8 cellular contexts compared by ENCODE assay signal in the genomic region with DNA sequence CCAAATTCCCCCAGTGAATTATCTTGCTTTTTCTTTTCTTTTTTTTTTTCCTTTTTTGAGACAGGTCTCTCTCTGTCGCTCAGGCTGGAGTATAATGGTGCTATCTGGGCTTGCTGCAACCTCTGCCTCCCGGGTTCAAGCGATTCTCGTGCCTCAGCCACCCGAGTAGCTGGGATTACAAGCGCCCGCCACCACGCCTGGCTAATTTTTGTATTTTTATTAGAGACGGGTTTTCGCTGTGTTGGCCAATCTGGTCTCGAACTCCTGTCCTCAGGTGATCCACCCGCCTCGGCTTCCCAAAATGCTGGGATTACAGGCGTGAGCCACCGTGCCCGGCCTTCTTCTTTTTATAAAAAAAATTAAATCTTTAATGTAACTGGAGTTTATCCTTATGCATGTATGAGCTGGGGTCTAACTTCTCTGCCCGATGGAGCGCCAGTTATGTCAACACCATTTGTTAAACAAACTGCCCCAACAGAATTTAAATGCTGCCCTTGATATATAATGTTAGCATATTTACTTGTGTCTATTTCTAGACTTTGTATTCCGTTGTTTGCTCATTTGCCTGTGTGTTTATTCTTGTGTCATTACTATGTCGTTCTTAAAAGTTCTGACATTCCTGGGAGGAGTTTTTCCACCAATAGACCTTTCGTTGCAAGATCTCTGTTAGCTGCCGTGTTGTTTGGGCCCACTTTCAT. TPM values are rescaled to one million over a fixed set of nuclear protein-coding genes. Genes with fewer than 3 reads are reported as not detected.
DNase-seq lines count a peak whose midpoint lies in the region; ATAC-seq, FAIRE-seq and TF ChIP-seq lines count a peak whose summit lies in the region.

No MANE protein-coding gene starts in this region.

- intact Hi-C loops in right cardiac atrium (cut with DNase I), result no loop called here

- peak overlapping the region; percentile 64 for H3K4me3 ChIP-seq in A549
- peak overlapping the region; percentile 71 for H3K4me3 ChIP-seq in right cardiac atrium (ENCODE audit: low read length)

- H3K36me3 Mint-ChIP-seq in stimulated activated memory B cell treated with anti-CD40 and anti-IgM and Interleukin-4, amounts not matched to agents 10 μg/mL and 1 μg/mL and 100 μg/mL, for 72 hours, result no peaks in the 10 kb centered on the region

- H3K27me3 ChIP-seq in right cardiac atrium (ENCODE audit: control insufficient read depth, insufficient read depth), result no peaks in the 10 kb centered on the region

- peak overlapping the region; percentile 80 for H3K4me2 ChIP-seq in A549

- no peak for TF ChIP-seq POLR2A in A549 (IDR thresholded peaks at IDR 0.05; ENCODE audit: low read length)

- WGBS in A549 (ENCODE audit: missing lambda C conversion rate), result 23% methylated on average over 22 of the region's 22 CpGs
- 16% methylated on average over 22 of the region's 22 CpGs for WGBS in right cardiac atrium

- no peak for TF ChIP-seq RAD21 in A549 (conservative IDR thresholded peaks at IDR 0.05 in 1 of 2, IDR thresholded peaks at IDR 0.05 in 1 of 2)

- POLR2A ChIA-PET in A549 (lab: Yijun Ruan, JAX), result interaction anchor here (0.6 to 4.6 kb wide), 11 partner anchors 11 to 91 kb away, joined by 3 to 31 read pairs (median 5); a partner anchor contains a TSS

- H3K4me1 ChIP-seq in A549, result peaks cover 19% of the 10 kb centered on the region
- peaks cover 5% of the 10 kb centered on the region for H3K4me1 ChIP-seq in right cardiac atrium (ENCODE audit: control insufficient read depth, insufficient read depth, low read length)

- peak overlapping the region; percentile 78 to 89 for H3K27ac ChIP-seq in A549
- H3K27ac ChIP-seq in right cardiac atrium (ENCODE audit: low read length), result peak overlapping the region; percentile 69

- FAIRE-seq in A549 (lab: Jason Lieb, UNC), result no peak

- no peaks in the 10 kb centered on the region for H3K27me3 Mint-ChIP-seq in stimulated activated memory B cell treated with anti-CD40 and anti-IgM and Interleukin-4, amounts not matched to agents 10 μg/mL and 1 μg/mL and 100 μg/mL, for 72 hours

- H3K9me3 Mint-ChIP-seq in stimulated activated memory B cell treated with anti-CD40 and anti-IgM and Interleukin-4, amounts not matched to agents 10 μg/mL and 1 μg/mL and 100 μg/mL, for 72 hours, result no peaks in the 10 kb centered on the region

- no peak for TF ChIP-seq CTCF in A549 (IDR thresholded peaks at IDR 0.05)

- H3K27ac Mint-ChIP-seq in stimulated activated memory B cell treated with anti-CD40 and anti-IgM and Interleukin-4, amounts not matched to agents 10 μg/mL and 1 μg/mL and 100 μg/mL, for 72 hours, result peak overlapping the region; percentile 93

- CTCF ChIA-PET in A549 (lab: Yijun Ruan, JAX), result interaction anchor here (0.6 to 17.8 kb wide), 11 partner anchors 9 to 930 kb away, joined by 3 to 164 read pairs (median 4); a partner anchor contains a TSS

- peak overlapping the region; percentile 93 for H3K4me3 Mint-ChIP-seq in stimulated activated memory B cell treated with anti-CD40 and anti-IgM and Interleukin-4, amounts not matched to agents 10 μg/mL and 1 μg/mL and 100 μg/mL, for 72 hours

- ATAC-seq in A549 (peak in 1 of 2 experiments; percentile 25; a peak in 3 of 6 replicates), GM21526 (IDR thresholded peaks at IDR 0.05; ENCODE audit: low FRiP score, unreplicated experiment) (peak; percentile 14), right cardiac atrium (peak in 1 of 2 donors; percentile 37), GM21381 (IDR thresholded peaks at IDR 0.05; ENCODE audit: unreplicated experiment) (no peak)
- ATAC-seq in stimulated activated memory B cell treated with anti-CD40 and anti-IgM and Interleukin-4, amounts not matched to agents 10 μg/mL and 1 μg/mL and 100 μg/mL, for 72 hours, result peak; percentile 57

- TF ChIP-seq EP300 in A549 (IDR thresholded peaks at IDR 0.05), result no peak

- no peaks in the 10 kb centered on the region for H3K9me3 ChIP-seq in A549
- H3K9me3 ChIP-seq in right cardiac atrium (ENCODE audit: control insufficient read depth, low read length), result no peaks in the 10 kb centered on the region

- no peak for DNase-seq in A549 (ENCODE audit: low read depth in 1 of 2, low spot score in 1 of 2)
- DNase-seq in activated CD4-positive, alpha-beta T cell treated with anti-CD3 and anti-CD28 coated beads, Interleukin-2, amount 50 U/mL, for 48 hours, result peak; percentile 49 to 51
- no peak for DNase-seq in right cardiac atrium
- DNase-seq in NCI-H1092 treated with DMSO at 0.1 percent for 48 hours (lab: John Stamatoyannopoulos, UW), result no peak
- no peak for DNase-seq in hepatic stellate cell (ENCODE audit: low spot score)

- H3K4me1 Mint-ChIP-seq in stimulated activated memory B cell treated with anti-CD40 and anti-IgM and Interleukin-4, amounts not matched to agents 10 μg/mL and 1 μg/mL and 100 μg/mL, for 72 hours, result peaks cover 21% of the 10 kb centered on the region

TF ChIP-seq in A549, 52 proteins besides CTCF, POLR2A, EP300 and RAD21:
- TF ChIP-seq EHF (CRISPR knock-in tag; IDR thresholded peaks at IDR 0.05), result 0 out of 2 replicates have a peak, but pooled peaks have one; percentile 57
- TF ChIP-seq, protein P1, sequence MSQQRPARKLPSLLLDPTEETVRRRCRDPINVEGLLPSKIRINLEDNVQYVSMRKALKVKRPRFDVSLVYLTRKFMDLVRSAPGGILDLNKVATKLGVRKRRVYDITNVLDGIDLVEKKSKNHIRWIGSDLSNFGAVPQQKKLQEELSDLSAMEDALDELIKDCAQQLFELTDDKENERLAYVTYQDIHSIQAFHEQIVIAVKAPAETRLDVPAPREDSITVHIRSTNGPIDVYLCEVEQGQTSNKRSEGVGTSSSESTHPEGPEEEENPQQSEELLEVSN (IDR thresholded peaks at IDR 0.05; ENCODE audit: borderline replicate concordance, low read depth), result no peak; the same call in 1 of the 2 replicates

RNA-seq across cellular contexts. Expression of a gene that starts 0.5 kb away (rescaled TPM):
- polyA plus RNA-seq in A549 (2011; rRNA removed), result 51.0 and 59.5 TPM in 2 replicates
- polyA plus RNA-seq in A549 (2012; cell fraction: cytosol; rRNA removed), result 161 and 188 TPM in 2 replicates
- 627 and 727 TPM in 2 replicates for polyA plus RNA-seq in A549 (2012; cell fraction: nucleus; rRNA removed)
- polyA plus RNA-seq in A549 (2017; fragmentation: RNase III; extraction: RNeasy Plus Mini Kit Qiagen cat#74134 plus additional on column Dnase treatment), result 124 to 137 TPM (median 130 TPM) in 3 replicates
- polyA minus RNA-seq in A549 (2011; rRNA and poly(A)+ RNA removed), result 58.8 and 80.3 TPM in 2 replicates
- total RNA-seq in right cardiac atrium, result 1 to 10 TPM in 2 of 4 donors, not detected in 2; 1.1 to 1.3 TPM
- polyA plus RNA-seq in right cardiac atrium, result 0.45 TPM

RNA-seq across cellular contexts. Expression of a gene that starts 20.9 kb away (rescaled TPM):
- polyA plus RNA-seq in A549 (2011; rRNA removed), result 3.0 and 3.3 TPM in 2 replicates
- polyA plus RNA-seq in A549 (2012; cell fraction: cytosol; rRNA removed), result 4.7 and 6.0 TPM in 2 replicates
- polyA plus RNA-seq in A549 (2012; cell fraction: nucleus; rRNA removed), result 5.1 and 6.7 TPM in 2 replicates
- 4.1 to 6.6 TPM (median 6.1 TPM) in 3 replicates for polyA plus RNA-seq in A549 (2017; fragmentation: RNase III; extraction: RNeasy Plus Mini Kit Qiagen cat#74134 plus additional on column Dnase treatment)
- polyA minus RNA-seq in A549 (2011; rRNA and poly(A)+ RNA removed), result 3.4 and 3.8 TPM in 2 replicates
- 1 to 10 TPM; 7.0 to 9.9 (median 9.6) TPM for total RNA-seq in right cardiac atrium
- 7.3 TPM for polyA plus RNA-seq in right cardiac atrium

RNA-seq across cellular contexts. Expression of a gene that starts 34.7 kb away (rescaled TPM):
- polyA plus RNA-seq in A549 (2011; rRNA removed), result 21.8 and 22.8 TPM in 2 replicates
- polyA plus RNA-seq in A549 (2012; cell fraction: cytosol; rRNA removed), result 27.0 and 28.5 TPM in 2 replicates
- 17.3 and 18.3 TPM in 2 replicates for polyA plus RNA-seq in A549 (2012; cell fraction: nucleus; rRNA removed)
- polyA plus RNA-seq in A549 (2017; fragmentation: RNase III; extraction: RNeasy Plus Mini Kit Qiagen cat#74134 plus additional on column Dnase treatment), result 16.0 to 19.2 TPM (median 17.0 TPM) in 3 replicates
- polyA minus RNA-seq in A549 (2011; rRNA and poly(A)+ RNA removed), result 94.8 and 135 TPM in 2 replicates
- total RNA-seq in right cardiac atrium, result 10 to 100 TPM in 2 of 4 donors, 1 to 10 TPM in 2; 7.1 to 11.4 (median 9.2) TPM
- 7.2 TPM for polyA plus RNA-seq in right cardiac atrium

RNA-seq across cellular contexts. Expression of a gene that starts 36.9 kb away (rescaled TPM):
- polyA plus RNA-seq in A549 (2011; rRNA removed) (21.9 and 32.7 TPM in 2 replicates), A549 (2017; fragmentation: RNase III; extraction: RNeasy Plus Mini Kit Qiagen cat#74134 plus additional on column Dnase treatment) (14.9 to 21.7 TPM (median 19.7 TPM) in 3 replicates), right cardiac atrium (12.4 TPM)
- polyA plus RNA-seq in A549 (2012; cell fraction: cytosol; rRNA removed), result 15.5 and 16.9 TPM in 2 replicates
- polyA plus RNA-seq in A549 (2012; cell fraction: nucleus; rRNA removed), result 77.7 and 112 TPM in 2 replicates
- polyA minus RNA-seq in A549 (2011; rRNA and poly(A)+ RNA removed), result 51.7 and 53.5 TPM in 2 replicates
- 10 to 100 TPM; 12.8 to 21.1 (median 17.2) TPM for total RNA-seq in right cardiac atrium

RNA-seq across cellular contexts. Expression of a gene that starts 38.2 kb away (rescaled TPM):
- polyA plus RNA-seq in A549 (2011; rRNA removed) (51.9 and 64.5 TPM in 2 replicates), A549 (2017; fragmentation: RNase III; extraction: RNeasy Plus Mini Kit Qiagen cat#74134 plus additional on column Dnase treatment) (58.2 to 60.1 TPM (median 59.2 TPM) in 3 replicates), right cardiac atrium (7.5 TPM)
- 53.2 and 60.4 TPM in 2 replicates for polyA plus RNA-seq in A549 (2012; cell fraction: cytosol; rRNA removed)
- polyA plus RNA-seq in A549 (2012; cell fraction: nucleus; rRNA removed), result 320 and 331 TPM in 2 replicates
- 118 and 167 TPM in 2 replicates for polyA minus RNA-seq in A549 (2011; rRNA and poly(A)+ RNA removed)
- total RNA-seq in right cardiac atrium, result 10 to 100 TPM; 12.4 to 19.7 (median 15.7) TPM

Comparison
In these comparisons a context has a peak if more than half of its experiments do, and no peak if none do; other contexts are left out.
1. DNase-seq: peak in activated CD4-positive, alpha-beta T cell treated with anti-CD3 and anti-CD28 coated beads, Interleukin-2, amount 50 U/mL, for 48 hours (2 of 2); none in A549 (0 of 2), right cardiac atrium (0 of 3), NCI-H1092 treated with DMSO at 0.1 percent for 48 hours (single experiment) and hepatic stellate cell (single experiment).
2. RNA of a gene that starts 0.5 kb away (polyA plus RNA-seq): 51.0 to 727 TPM in A549; 0.45 TPM in right cardiac atrium (single experiment); every median in the first group is over 10 times any median in the second.